In the genomic region with DNA sequence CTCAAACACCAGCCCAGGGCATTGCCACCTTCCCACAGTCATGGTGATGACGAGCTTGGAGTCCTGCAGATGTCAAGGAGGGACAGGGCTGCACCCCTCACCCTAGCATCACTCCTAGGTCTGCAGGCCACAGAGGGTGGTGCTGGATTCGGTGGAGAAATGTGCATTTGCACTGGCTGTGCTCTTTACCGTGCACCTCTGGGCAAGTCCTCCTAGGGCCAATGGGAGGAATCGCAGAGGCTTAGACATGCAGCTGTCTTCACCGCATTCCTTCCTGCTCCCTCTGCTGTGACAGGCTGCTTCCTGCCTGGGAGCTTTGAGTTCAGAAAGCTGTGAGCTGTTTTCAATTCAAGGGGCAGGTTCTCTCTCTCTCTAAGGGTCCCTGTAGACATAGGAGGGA, we compare ENCODE assay signal across 15 cellular contexts.
DNase-seq lines count a peak whose midpoint lies in the region; ATAC-seq and TF ChIP-seq lines count a peak whose summit lies in the region.
"Had no signal": no experiment of that assay in that cellular context is flagged by ENCODE, and none has a peak within 500 bp of the region (broad histone marks: within the 10 kb centered on the region; RNA-seq: fewer than 3 reads in every experiment).

No MANE protein-coding gene starts in this region.

- H3K4me2 ChIP-seq in neural progenitor cell: no peak overlapping the region
- H3K4me2 ChIP-seq: KMS-11 had no signal

- H3K27ac Mint-ChIP-seq in activated naive CD4-positive, alpha-beta T cell treated with anti-CD3 and anti-CD28 coated beads, Interleukin-2, amount 10 ng/mL, durations not matched to agents 7 days and 5 days: peak overlapping the region; percentile 68
- no peak overlapping the region for H3K27ac Mint-ChIP-seq in neural progenitor cell
- H3K27ac Mint-ChIP-seq: activated T-helper 17 cell treated with anti-CD3 and anti-CD28 coated beads, Interleukin-2, amount 50 U/mL, for 72 hours had no signal

- no peak overlapping the region for H3K4me3 ChIP-seq in effector memory CD4-positive, alpha-beta T cell (ENCODE audit: insufficient read depth, low read depth, low read length, poor library complexity, severe bottlenecking)
- H3K4me3 ChIP-seq in neural progenitor cell: no peak overlapping the region
- H3K4me3 ChIP-seq: sigmoid colon, stomach had no signal

- no peak overlapping the region for H3K4me3 Mint-ChIP-seq in activated naive CD4-positive, alpha-beta T cell treated with anti-CD3 and anti-CD28 coated beads, Interleukin-2, amount 10 ng/mL, durations not matched to agents 7 days and 5 days
- no peak overlapping the region for H3K4me3 Mint-ChIP-seq in neural progenitor cell
- H3K4me3 Mint-ChIP-seq: activated T-helper 17 cell treated with anti-CD3 and anti-CD28 coated beads, Interleukin-2, amount 50 U/mL, for 72 hours had no signal

- TF ChIP-seq CTCF in neural progenitor cell (IDR thresholded peaks at IDR 0.05) (peak; percentile 17), GM10248 (IDR thresholded peaks at IDR 0.05; ENCODE audit: control extremely low read depth, extremely low read depth, low read depth, missing control alignments) (no peak)

- no peak for ATAC-seq in activated CD4-positive, CD25-positive, alpha-beta regulatory T cell treated with anti-CD3 and anti-CD28 coated beads, Interleukin-2, amount 50 U/mL, for 24 hours
- ATAC-seq: activated T-helper 17 cell treated with anti-CD3 and anti-CD28 coated beads, Interleukin-2, amount 50 U/mL, for 72 hours had no signal

- H3K36me3 ChIP-seq in effector memory CD4-positive, alpha-beta T cell (ENCODE audit: control insufficient read depth, insufficient read depth, low read length): no peaks in the 10 kb centered on the region
- H3K36me3 ChIP-seq in neural progenitor cell: no peaks in the 10 kb centered on the region
- H3K36me3 ChIP-seq: sigmoid colon, stomach had no signal

- peak overlapping the region; percentile 77 for H2AFZ ChIP-seq in neural progenitor cell (replicated peaks)

- no peaks in the 10 kb centered on the region for H3K27me3 ChIP-seq in effector memory CD4-positive, alpha-beta T cell (replicated peaks; ENCODE audit: control insufficient read depth, insufficient read depth, low read length, poor library complexity, severe bottlenecking)
- H3K27me3 ChIP-seq in neural progenitor cell: no peaks in the 10 kb centered on the region

- peak; percentile 41 for DNase-seq in activated naive CD4-positive, alpha-beta T cell treated with anti-CD3 and anti-CD28 coated beads, Interleukin-2, amount 10 ng/mL, durations not matched to agents 7 days and 5 days
- DNase-seq in activated naive CD4-positive, alpha-beta T cell (lab: John Stamatoyannopoulos, UW): no peak
- DNase-seq in NAMALWA (ENCODE audit: low spot score): peak; percentile 30
- no peak for DNase-seq in effector memory CD4-positive, alpha-beta T cell
- peak; percentile 66 for DNase-seq in neural progenitor cell (ENCODE audit: low spot score)
- no peak for DNase-seq in GM10248 (ENCODE audit: extremely low spot score)
- no peak for DNase-seq in germinal center (ENCODE audit: low spot score)
- DNase-seq: AML-193, GDM1, NCI-H2029, sigmoid colon, stomach had no signal

- no peaks in the 10 kb centered on the region for H4K20me1 ChIP-seq in neural progenitor cell (ENCODE audit: low read depth)

- no peaks in the 10 kb centered on the region for H3F3A ChIP-seq in neural progenitor cell (ENCODE audit: low read depth)

- POLR2A ChIA-PET in GM10248 (lab: Yijun Ruan, JAX): no interaction called here

- H3K9me3 ChIP-seq in effector memory CD4-positive, alpha-beta T cell (ENCODE audit: control insufficient read depth, low read length): no peaks in the 10 kb centered on the region
- no peaks in the 10 kb centered on the region for H3K9me3 ChIP-seq in neural progenitor cell (ENCODE audit: low read depth)
- H3K9me3 ChIP-seq: sigmoid colon had no signal

- CTCF ChIA-PET in activated naive CD4-positive, alpha-beta T cell treated with anti-CD3 and anti-CD28 coated beads, Interleukin-2, amount 10 ng/mL, durations not matched to agents 7 days and 5 days (lab: Charles Lee): interaction anchor here (0.7 to 1.4 kb wide), 2 partner anchors 172 to 179 kb away, joined by 3 read pairs; no protein-coding TSS in a partner anchor
- CTCF ChIA-PET in GM10248 (lab: Yijun Ruan, JAX): interaction anchor here (1.8 kb wide), 1 partner anchor 19 kb away, joined by 6 read pairs; no protein-coding TSS in a partner anchor

- peaks cover 9% of the 10 kb centered on the region for H3K4me1 Mint-ChIP-seq in activated naive CD4-positive, alpha-beta T cell treated with anti-CD3 and anti-CD28 coated beads, Interleukin-2, amount 10 ng/mL, durations not matched to agents 7 days and 5 days
- H3K4me1 Mint-ChIP-seq in neural progenitor cell: peaks cover 19% of the 10 kb centered on the region
- H3K4me1 Mint-ChIP-seq: activated T-helper 17 cell treated with anti-CD3 and anti-CD28 coated beads, Interleukin-2, amount 50 U/mL, for 72 hours had no signal

- no peaks in the 10 kb centered on the region for H3K79me2 ChIP-seq in neural progenitor cell (ENCODE audit: low read depth)

- peaks cover 17% of the 10 kb centered on the region for H3K27me3 Mint-ChIP-seq in activated naive CD4-positive, alpha-beta T cell treated with anti-CD3 and anti-CD28 coated beads, Interleukin-2, amount 10 ng/mL, durations not matched to agents 7 days and 5 days
- peaks cover 3% of the 10 kb centered on the region for H3K27me3 Mint-ChIP-seq in neural progenitor cell (ENCODE audit: insufficient read depth, low read depth)
- H3K27me3 Mint-ChIP-seq: activated T-helper 17 cell treated with anti-CD3 and anti-CD28 coated beads, Interleukin-2, amount 50 U/mL, for 72 hours had no signal

- no peak overlapping the region for H3K9ac ChIP-seq in neural progenitor cell
- H3K9ac ChIP-seq: KMS-11 had no signal

- no peaks in the 10 kb centered on the region for H3K36me3 Mint-ChIP-seq in activated naive CD4-positive, alpha-beta T cell treated with anti-CD3 and anti-CD28 coated beads, Interleukin-2, amount 10 ng/mL, durations not matched to agents 7 days and 5 days
- H3K36me3 Mint-ChIP-seq in neural progenitor cell: no peaks in the 10 kb centered on the region

- H3K27ac ChIP-seq in effector memory CD4-positive, alpha-beta T cell (ENCODE audit: insufficient read depth, low read length, poor library complexity, severe bottlenecking): peak overlapping the region; percentile 34
- no peak overlapping the region for H3K27ac ChIP-seq in neural progenitor cell
- H3K27ac ChIP-seq: KMS-11, sigmoid colon, stomach had no signal

- H3K4me1 ChIP-seq in effector memory CD4-positive, alpha-beta T cell (ENCODE audit: control insufficient read depth, insufficient read depth, low read length, poor library complexity, severe bottlenecking): no peaks in the 10 kb centered on the region
- H3K4me1 ChIP-seq in neural progenitor cell: peaks cover 14% of the 10 kb centered on the region
- H3K4me1 ChIP-seq: sigmoid colon, stomach had no signal

- no peaks in the 10 kb centered on the region for H3K9me3 Mint-ChIP-seq in activated naive CD4-positive, alpha-beta T cell treated with anti-CD3 and anti-CD28 coated beads, Interleukin-2, amount 10 ng/mL, durations not matched to agents 7 days and 5 days
- H3K9me3 Mint-ChIP-seq in neural progenitor cell: peaks cover 2% of the 10 kb centered on the region
- H3K9me3 Mint-ChIP-seq: activated T-helper 17 cell treated with anti-CD3 and anti-CD28 coated beads, Interleukin-2, amount 50 U/mL, for 72 hours had no signal

Comparison
In these comparisons a context has a peak if more than half of its experiments do, and no peak if none do; other contexts are left out.
1. DNase-seq: peak in activated naive CD4-positive, alpha-beta T cell treated with anti-CD3 and anti-CD28 coated beads, Interleukin-2, amount 10 ng/mL, durations not matched to agents 7 days and 5 days (single experiment), NAMALWA (single experiment) and neural progenitor cell (single experiment); none in activated naive CD4-positive, alpha-beta T cell (0 of 4), effector memory CD4-positive, alpha-beta T cell (0 of 3), GM10248 (single experiment) and germinal center (single experiment).